Comparison of ENCODE assay signal across 36 cellular contexts in the genomic region with DNA sequence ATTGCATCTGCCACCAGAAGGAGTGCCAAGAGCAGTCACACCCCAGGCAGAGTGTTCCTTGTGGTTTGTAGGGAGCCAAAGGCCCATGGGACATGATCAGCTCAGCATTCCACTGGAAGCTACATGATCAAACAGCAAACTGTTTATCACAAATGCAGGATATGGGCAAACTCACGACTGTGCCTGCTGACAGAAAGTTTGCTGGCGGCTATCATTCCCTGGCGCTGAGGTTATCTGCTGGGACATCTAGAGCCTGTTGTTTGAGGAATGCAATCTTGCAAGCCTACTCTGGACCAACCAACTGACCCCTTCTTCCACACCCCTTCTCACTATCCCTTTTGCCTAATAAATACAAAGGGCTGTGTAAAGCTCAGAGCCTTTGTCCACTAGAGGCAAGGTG.
"Had no signal": no experiment of that assay in that cellular context is flagged by ENCODE, and none has a peak within 500 bp of the region (broad histone marks: within the 10 kb centered on the region; RNA-seq: fewer than 3 reads in every experiment).

No MANE protein-coding gene starts in this region.

- H3K27ac ChIP-seq: adrenal gland, body of pancreas, brain microvascular endothelial cell, breast epithelium had no signal

- ATAC-seq: activated CD8-positive, alpha-beta T cell treated with anti-CD3 and anti-CD28 coated beads for 36 hours; activated naive CD4-positive, alpha-beta T cell treated with anti-CD3 and anti-CD28 coated beads, Interleukin-2, amount 50 U/mL, for 72 hours; activated T-cell treated with anti-CD3 and anti-CD28 coated beads, Interleukin-2, amount 50 U/mL, for 4 hours; activated T-cell treated with anti-CD3 and anti-CD28 coated beads, Interleukin-2, amount 50 U/mL, for 72 hours; activated T-helper 17 cell treated with anti-CD3 and anti-CD28 coated beads, Interleukin-2, amount 50 U/mL, for 72 hours; body of pancreas had no signal

- FAIRE-seq: astrocyte, TTC549 had no signal

- H3K36me3 ChIP-seq: adrenal gland, brain microvascular endothelial cell, breast epithelium had no signal

- H3K27me3 Mint-ChIP-seq: activated B cell treated with CpG ODN at 0.5 μM for 24 hours; activated CD4-positive, alpha-beta memory T cell treated with anti-CD3 and anti-CD28 coated beads for 36 hours; activated CD4-positive, alpha-beta T cell treated with anti-CD3 and anti-CD28 coated beads, Interleukin-2, amount 10 ng/mL, durations not matched to agents 24 days and 14 days; activated CD8-positive, alpha-beta T cell treated with anti-CD3 and anti-CD28 coated beads for 36 hours; activated naive CD4-positive, alpha-beta T cell treated with anti-CD3 and anti-CD28 coated beads, Interleukin-2, amount 10 ng/mL, durations not matched to agents 7 days and 5 days; activated naive CD8-positive, alpha-beta T cell treated with anti-CD3 and anti-CD28 coated beads for 36 hours; activated T-helper 17 cell treated with anti-CD3 and anti-CD28 coated beads, Interleukin-2, amount 50 U/mL, for 72 hours had no signal

- H3K27ac Mint-ChIP-seq: activated B cell treated with CpG ODN at 0.5 μM for 24 hours; activated CD4-positive, alpha-beta memory T cell treated with anti-CD3 and anti-CD28 coated beads for 36 hours; activated CD4-positive, alpha-beta T cell treated with anti-CD3 and anti-CD28 coated beads, Interleukin-2, amount 10 ng/mL, durations not matched to agents 24 days and 14 days; activated CD8-positive, alpha-beta T cell treated with anti-CD3 and anti-CD28 coated beads for 36 hours; activated naive CD4-positive, alpha-beta T cell treated with anti-CD3 and anti-CD28 coated beads, Interleukin-2, amount 10 ng/mL, durations not matched to agents 7 days and 5 days; activated naive CD4-positive, alpha-beta T cell treated with anti-CD3 and anti-CD28 coated beads, Interleukin-2, amount 50 U/mL, for 72 hours; activated naive CD8-positive, alpha-beta T cell treated with anti-CD3 and anti-CD28 coated beads for 36 hours; activated T-cell treated with anti-CD3 and anti-CD28 coated beads, Interleukin-2, amount 50 U/mL, for 72 hours; activated T-helper 1 cell treated with anti-CD3 and anti-CD28 coated beads, Interleukin-12 subunit alpha, Interleukin-12 subunit beta, Interleukin-2, Interleukin-4 antibody, amounts not matched to agents 30 ng/mL and 10 ng/mL and 1 ng/mL, durations not matched to agents 14 hours and 24 hours and 36 hours; activated T-helper 17 cell treated with anti-CD3 and anti-CD28 coated beads, Interleukin-2, amount 50 U/mL, for 72 hours; T-helper 1 cell treated with Interleukin-12 subunit alpha and Interleukin-12 subunit beta and Interleukin-4 antibody, amounts not matched to agents 30 μg/mL and 1 μg/mL, for 36 hours; T-helper 2 cell treated with Interferon-gamma antibody and Interleukin-4, amounts not matched to agents 5 μg/mL and 100 μg/mL, for 36 hours had no signal

- H3K27me3 ChIP-seq: adrenal gland, body of pancreas, brain microvascular endothelial cell, breast epithelium had no signal

- H3K4me1 ChIP-seq: adrenal gland, body of pancreas, breast epithelium had no signal

- DNase-seq: activated B cell treated with CpG ODN at 0.5 μM for 24 hours; activated CD4-positive, alpha-beta memory T cell treated with anti-CD3 and anti-CD28 coated beads for 36 hours; activated CD4-positive, alpha-beta T cell treated with anti-CD3 and anti-CD28 coated beads for 4 hours; activated CD4-positive, alpha-beta T cell treated with anti-CD3 and anti-CD28 coated beads, Interleukin-2, amount 10 ng/mL, durations not matched to agents 24 days and 14 days; activated CD4-positive, alpha-beta T cell treated with anti-CD3 and anti-CD28 coated beads, Interleukin-2, amount 50 U/mL, for 1 hour; activated CD4-positive, alpha-beta T cell treated with anti-CD3 and anti-CD28 coated beads, Interleukin-2, amount 50 U/mL, for 4 hours; activated CD4-positive, CD25-positive, alpha-beta regulatory T cell treated with anti-CD3 and anti-CD28 coated beads, Interleukin-2, amount 50 U/mL, for 72 hours; activated CD8-positive, alpha-beta memory T cell treated with anti-CD3 and anti-CD28 coated beads, Interleukin-2, amount 50 U/mL, for 4 hours; activated CD8-positive, alpha-beta T cell treated with anti-CD3 and anti-CD28 coated beads for 36 hours; activated effector memory CD4-positive, alpha-beta T cell treated with anti-CD3 and anti-CD28 coated beads, Interleukin-2, amount 50 U/mL, for 16 hours; activated gamma-delta T cell treated with Interleukin-2 at 50 U/mL for 16 hours; activated naive CD4-positive, alpha-beta T cell; activated naive CD4-positive, alpha-beta T cell treated with anti-CD3 and anti-CD28 coated beads, Interleukin-2, amount 10 ng/mL, durations not matched to agents 7 days and 5 days; activated naive CD8-positive, alpha-beta T cell treated with anti-CD3 and anti-CD28 coated beads for 36 hours; activated T-cell treated with anti-CD3 and anti-CD28 coated beads for 4 hours; activated T-cell treated with anti-CD3 and anti-CD28 coated beads, Interleukin-2, amount 50 U/mL, for 1 hour; activated T-cell treated with anti-CD3 and anti-CD28 coated beads, Interleukin-2, amount 50 U/mL, for 4 hours; activated T-cell treated with anti-CD3 and anti-CD28 coated beads, Interleukin-2, amount 50 U/mL, for 72 hours; adrenal gland; amniotic stem cell; aorta; body of pancreas; brain microvascular endothelial cell; central memory CD4-positive, alpha-beta T cell; SW 1271; T-helper 1 cell; T-helper 2 cell; T-helper 9 cell had no signal

- H3K4me3 Mint-ChIP-seq: activated B cell treated with CpG ODN at 0.5 μM for 24 hours; activated CD4-positive, alpha-beta memory T cell treated with anti-CD3 and anti-CD28 coated beads for 36 hours; activated CD4-positive, alpha-beta T cell treated with anti-CD3 and anti-CD28 coated beads, Interleukin-2, amount 10 ng/mL, durations not matched to agents 24 days and 14 days; activated CD8-positive, alpha-beta T cell treated with anti-CD3 and anti-CD28 coated beads for 36 hours; activated naive CD4-positive, alpha-beta T cell treated with anti-CD3 and anti-CD28 coated beads, Interleukin-2, amount 10 ng/mL, durations not matched to agents 7 days and 5 days; activated naive CD8-positive, alpha-beta T cell treated with anti-CD3 and anti-CD28 coated beads for 36 hours; activated T-cell treated with anti-CD3 and anti-CD28 coated beads, Interleukin-2, amount 50 U/mL, for 4 hours; activated T-cell treated with anti-CD3 and anti-CD28 coated beads, Interleukin-2, amount 50 U/mL, for 72 hours; activated T-helper 1 cell treated with anti-CD3 and anti-CD28 coated beads, Interleukin-12 subunit alpha, Interleukin-12 subunit beta, Interleukin-2, Interleukin-4 antibody, amounts not matched to agents 30 ng/mL and 10 ng/mL and 1 ng/mL, durations not matched to agents 14 hours and 24 hours and 36 hours; activated T-helper 17 cell treated with anti-CD3 and anti-CD28 coated beads, Interleukin-2, amount 50 U/mL, for 72 hours; T-helper 1 cell treated with Interleukin-12 subunit alpha and Interleukin-12 subunit beta and Interleukin-4 antibody, amounts not matched to agents 30 μg/mL and 1 μg/mL, for 36 hours; T-helper 2 cell treated with Interferon-gamma antibody and Interleukin-4, amounts not matched to agents 5 μg/mL and 100 μg/mL, for 36 hours had no signal

- H3K4me1 Mint-ChIP-seq: activated CD4-positive, alpha-beta T cell treated with anti-CD3 and anti-CD28 coated beads, Interleukin-2, amount 10 ng/mL, durations not matched to agents 24 days and 14 days; activated naive CD4-positive, alpha-beta T cell treated with anti-CD3 and anti-CD28 coated beads, Interleukin-2, amount 10 ng/mL, durations not matched to agents 7 days and 5 days; activated naive CD8-positive, alpha-beta T cell treated with anti-CD3 and anti-CD28 coated beads for 36 hours; activated T-helper 17 cell treated with anti-CD3 and anti-CD28 coated beads, Interleukin-2, amount 50 U/mL, for 72 hours had no signal

- H3K4me3 ChIP-seq: adrenal gland, body of pancreas, breast epithelium had no signal
